In the genomic region with DNA sequence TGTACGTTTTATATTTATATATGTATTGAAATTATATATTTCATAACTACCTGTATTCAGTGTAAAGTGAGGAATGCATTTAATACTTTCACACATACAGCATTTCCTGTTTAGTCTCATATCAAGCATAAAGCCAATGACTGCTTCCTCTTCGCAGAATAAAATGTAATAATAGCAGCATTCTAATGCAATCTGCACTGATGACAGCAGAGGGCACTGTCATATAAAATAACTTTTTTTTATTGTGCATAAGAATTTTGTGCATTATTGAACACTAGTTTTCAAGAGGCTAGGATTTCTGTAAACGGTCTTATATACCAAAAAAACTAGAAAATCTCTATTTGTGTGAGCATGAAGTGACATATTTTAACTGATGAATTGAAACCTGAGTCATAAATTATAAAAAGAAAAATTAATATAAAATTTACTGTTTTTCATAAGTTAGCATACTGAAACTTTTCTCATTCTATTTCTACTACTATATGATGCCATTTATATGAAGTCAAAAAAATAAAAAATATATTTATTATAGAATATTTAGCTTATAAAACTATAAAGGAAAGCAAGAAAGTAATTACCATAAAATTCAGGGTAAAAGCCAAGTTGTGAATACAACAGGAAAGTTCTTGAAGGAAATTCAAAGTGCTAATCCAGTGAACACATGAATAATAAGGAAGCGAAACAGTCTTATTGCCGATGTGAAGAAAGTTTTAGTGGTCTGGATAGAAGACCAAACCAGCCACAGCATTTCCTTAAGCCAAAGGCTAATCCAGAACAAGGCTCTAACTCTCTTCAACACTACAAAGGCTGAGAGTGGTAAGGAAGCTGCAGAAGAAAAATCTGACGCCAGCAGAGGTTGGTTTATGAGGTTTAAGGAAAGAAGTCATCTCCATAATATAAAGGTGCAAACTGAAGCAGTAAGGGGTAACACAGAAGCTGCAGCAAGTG, we compare ENCODE assay signal across 8 cellular contexts. TPM values are rescaled to one million over a fixed set of nuclear protein-coding genes. Genes with fewer than 3 reads are reported as not detected.
DNase-seq lines count a peak whose midpoint lies in the region; ATAC-seq and TF ChIP-seq lines count a peak whose summit lies in the region.

No MANE protein-coding gene starts in this region.

- peak; percentile 80 for ATAC-seq in GM18520 (IDR thresholded peaks at IDR 0.05; ENCODE audit: unreplicated experiment)
- ATAC-seq in HG03139 (IDR thresholded peaks at IDR 0.05; ENCODE audit: unreplicated experiment): peak; percentile 64
- ATAC-seq in gastrocnemius medialis: peak; percentile 35 to 49

- intact Hi-C loops in gastrocnemius medialis (cut with DNase I; ENCODE audit: low total_unique reads): loop anchor here (2.0 to 5.0 kb wide), 3 partner anchors 118 to 234 kb away; no protein-coding TSS in a partner anchor

- H3K4me1 ChIP-seq in gastrocnemius medialis: peaks cover 9 to 13% of the 10 kb centered on the region in 2 donors

- DNase-seq in CD1c-positive myeloid dendritic cell (ENCODE audit: extremely low spot score): peak; percentile 81
- peak; percentile 74 to 89 for DNase-seq in NOMO-1 (lab: John Stamatoyannopoulos, UW; ENCODE audit: unreplicated experiment in 2 of 2)
- DNase-seq in activated naive CD4-positive, alpha-beta T cell treated with Interleukin-2 at 50 U/mL for 16 hours: peak; percentile 40
- peak; percentile 58 for DNase-seq in glomerular visceral epithelial cell (ENCODE audit: extremely low spot score)
- no peak for DNase-seq in gastrocnemius medialis
- no peak for DNase-seq in SHP77 treated with DMSO at 0.1 percent for 48 hours (lab: John Stamatoyannopoulos, UW)

- no peaks in the 10 kb centered on the region for H3K27me3 ChIP-seq in gastrocnemius medialis

- H3K4me3 ChIP-seq in gastrocnemius medialis: no peak overlapping the region

- H3K27ac ChIP-seq in gastrocnemius medialis: no peak overlapping the region

- H3K36me3 ChIP-seq in gastrocnemius medialis: no peaks in the 10 kb centered on the region

- TF ChIP-seq POLR2A in gastrocnemius medialis (IDR thresholded peaks at IDR 0.05): no peak

- peak in 4 of 5 experiments; percentile 39 to 63 (median 60) for TF ChIP-seq CTCF in gastrocnemius medialis (IDR thresholded peaks at IDR 0.05 in 4 of 5, conservative IDR thresholded peaks at IDR 0.05 in 1 of 5)

- in situ Hi-C loops in gastrocnemius medialis (cut with MboI; ENCODE audit: low sequenced_read_pairs in 4 of 4): loop anchor here in 3 of 4 donors (10.0 kb wide), 1 partner anchor 232 kb away; no protein-coding TSS in a partner anchor

- no peaks in the 10 kb centered on the region for H3K9me3 ChIP-seq in gastrocnemius medialis

RNA-seq across cellular contexts. Expression of gene RNF146, which starts 36.3 kb away (rescaled TPM):
- total RNA-seq in gastrocnemius medialis: 10 to 100 TPM; 36.3 to 82.3 (median 56.8) TPM

RNA-seq across cellular contexts. Expression of gene ECHDC1, which starts 40.4 kb away (rescaled TPM):
- 10 to 100 TPM; 31.4 to 45.3 (median 33.6) TPM for total RNA-seq in gastrocnemius medialis

Comparison
In these comparisons a context has a peak if more than half of its experiments do, and no peak if none do; other contexts are left out.
1. DNase-seq: peak in CD1c-positive myeloid dendritic cell (single experiment), NOMO-1 (2 of 2), activated naive CD4-positive, alpha-beta T cell treated with Interleukin-2 at 50 U/mL for 16 hours (single experiment) and glomerular visceral epithelial cell (single experiment); none in gastrocnemius medialis (0 of 2) and SHP77 treated with DMSO at 0.1 percent for 48 hours (single experiment).
2. Peak in every context shown above with its lines, with median percentiles within 50 percentile points of each other: ATAC-seq.